ENCODE assay signal across 21 cellular contexts in genomic region chr3:21830541-21830940, GRCh38.
DNase-seq lines count a peak whose midpoint lies in the region; ATAC-seq and TF ChIP-seq lines count a peak whose summit lies in the region.
"Had no signal": no experiment of that assay in that cellular context is flagged by ENCODE, and none has a peak within 500 bp of the region (broad histone marks: within the 10 kb centered on the region; RNA-seq: fewer than 3 reads in every experiment).

No MANE protein-coding gene starts in this region.

- H3K36me3 ChIP-seq in thoracic aorta (no peaks in the 10 kb centered on the region), body of pancreas (replicated peaks in 1 of 2; ENCODE audit: insufficient read depth in 1 of 2, low read depth in 2 of 2) (no peaks in the 10 kb centered on the region)
- H3K36me3 ChIP-seq: BLaER1, HAP-1 had no signal

- DNase-seq in COLO829 (ENCODE audit: low spot score) (peak; percentile 6), astrocyte of the hippocampus (ENCODE audit: low read depth, low spot score) (peak; percentile 23), osteocyte (ENCODE audit: extremely low spot score, unreplicated experiment) (no peak), thoracic aorta (ENCODE audit: low spot score) (no peak), body of pancreas (no peak), HuH-7 (ENCODE audit: low spot score) (no peak)
- DNase-seq: CD4-positive, CD25-positive, alpha-beta regulatory T cell; CD8-positive, alpha-beta T cell; DMS 273 treated with DMSO at 0.1 percent for 48 hours; DMS79; EL; GDM1; GOT3; HFFc6 had no signal

- TF ChIP-seq POLR2A in body of pancreas (IDR thresholded peaks at IDR 0.05), result no peak

- peaks cover 41% of the 10 kb centered on the region for H3K4me1 Mint-ChIP-seq in osteocyte (ENCODE audit: unreplicated experiment)
- H3K4me1 Mint-ChIP-seq: B cell; CD4-positive, CD25-positive, alpha-beta regulatory T cell had no signal

- ATAC-seq in thoracic aorta (ENCODE audit: insufficient number of reproducible peaks, low FRiP score, low read depth) (no peak), body of pancreas (no peak), GM18519 (IDR thresholded peaks at IDR 0.05; ENCODE audit: low FRiP score, unreplicated experiment) (no peak), HG02884 (IDR thresholded peaks at IDR 0.05; ENCODE audit: unreplicated experiment) (no peak)
- ATAC-seq: CD8-positive, alpha-beta T cell; GM12878 had no signal

- no peaks in the 10 kb centered on the region for H3K9me3 ChIP-seq in thoracic aorta
- no peaks in the 10 kb centered on the region for H3K9me3 ChIP-seq in body of pancreas
- H3K9me3 ChIP-seq: HAP-1 had no signal

- no peaks in the 10 kb centered on the region for H3K36me3 Mint-ChIP-seq in osteocyte (ENCODE audit: unreplicated experiment)
- H3K36me3 Mint-ChIP-seq: CD4-positive, CD25-positive, alpha-beta regulatory T cell; CD8-positive, alpha-beta T cell had no signal

- intact Hi-C loops in body of pancreas (cut with DNase I), result no loop called here

- peak overlapping the region; percentile 32 for H3K4me3 ChIP-seq in thoracic aorta
- H3K4me3 ChIP-seq in body of pancreas, result no peak overlapping the region
- H3K4me3 ChIP-seq: BLaER1, GM12878, HAP-1 had no signal

- H3K27ac Mint-ChIP-seq in osteocyte (ENCODE audit: unreplicated experiment), result peak overlapping the region; percentile 61
- H3K27ac Mint-ChIP-seq: B cell; CD4-positive, CD25-positive, alpha-beta regulatory T cell; CD8-positive, alpha-beta T cell; HFFc6 had no signal

- H3K9me3 Mint-ChIP-seq in osteocyte (ENCODE audit: unreplicated experiment), result no peaks in the 10 kb centered on the region
- H3K9me3 Mint-ChIP-seq: HFFc6 had no signal

- no peak for TF ChIP-seq CTCF in osteocyte (IDR thresholded peaks at IDR 0.05)
- no peak for TF ChIP-seq CTCF in thoracic aorta (IDR thresholded peaks at IDR 0.05)
- no peak for TF ChIP-seq CTCF in body of pancreas (IDR thresholded peaks at IDR 0.05)

- WGBS in body of pancreas, 2 donors, result 35 to 60% methylated on average over 2 of the region's 2 CpGs

- H3K4me3 Mint-ChIP-seq in osteocyte (ENCODE audit: unreplicated experiment), result no peak overlapping the region
- H3K4me3 Mint-ChIP-seq: B cell; CD4-positive, CD25-positive, alpha-beta regulatory T cell; CD8-positive, alpha-beta T cell; HFFc6 had no signal

- H3K27me3 Mint-ChIP-seq in osteocyte (ENCODE audit: unreplicated experiment), result no peaks in the 10 kb centered on the region
- H3K27me3 Mint-ChIP-seq: B cell; CD4-positive, CD25-positive, alpha-beta regulatory T cell had no signal

- peak overlapping the region; percentile 54 to 55 for H3K27ac ChIP-seq in thoracic aorta
- H3K27ac ChIP-seq in body of pancreas, result no peak overlapping the region
- H3K27ac ChIP-seq: 22Rv1, BLaER1 had no signal

- H3K4me1 ChIP-seq in thoracic aorta (ENCODE audit: control insufficient read depth in 1 of 2, low read depth in 2 of 2), result peaks cover 0 to 21% of the 10 kb centered on the region in 2 donors
- H3K4me1 ChIP-seq in body of pancreas, result no peaks in the 10 kb centered on the region
- H3K4me1 ChIP-seq: HAP-1 had no signal

- H3K27me3 ChIP-seq in thoracic aorta (replicated peaks; ENCODE audit: insufficient read depth) (no peaks in the 10 kb centered on the region), body of pancreas (no peaks in the 10 kb centered on the region)
- H3K27me3 ChIP-seq: BLaER1 had no signal

Comparison
In these comparisons a context has a peak if more than half of its experiments do, and no peak if none do; other contexts are left out.
1. DNase-seq: peak in COLO829 (single experiment) and astrocyte of the hippocampus (single experiment); none in osteocyte (single experiment), thoracic aorta (single experiment), body of pancreas (0 of 4) and HuH-7 (single experiment).
2. H3K27ac ChIP-seq: peak in thoracic aorta (2 of 2); none in body of pancreas (0 of 4).